Comparison of ENCODE assay signal across 11 cellular contexts in the genomic region with DNA sequence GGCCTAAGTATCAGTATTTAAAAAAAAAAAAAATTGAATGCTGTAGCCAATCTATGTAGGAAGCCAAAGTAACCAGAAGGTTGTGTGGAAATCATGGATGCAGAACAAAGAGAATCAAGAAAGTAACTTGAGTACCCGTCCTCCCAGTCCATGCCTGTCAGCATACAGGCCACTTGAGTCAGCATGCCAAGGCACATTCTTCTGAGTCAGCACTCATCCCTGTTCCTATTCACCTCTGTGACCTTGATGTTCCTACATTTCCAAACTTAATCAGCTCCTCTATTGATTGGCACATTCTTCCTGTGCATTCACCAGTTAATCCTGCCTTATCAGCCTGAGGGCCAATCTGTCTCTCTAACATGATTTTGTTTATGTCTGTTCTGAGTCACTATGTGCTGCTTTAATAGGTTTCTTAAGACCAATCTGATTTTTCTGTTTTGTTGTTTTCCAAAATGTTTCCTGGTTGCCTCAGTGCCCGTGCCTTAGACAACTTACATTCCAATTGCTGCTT.
DNase-seq lines count a peak whose midpoint lies in the region; ATAC-seq lines count a peak whose summit lies in the region.
"Had no signal": no experiment of that assay in that cellular context is flagged by ENCODE, and none has a peak within 500 bp of the region (broad histone marks: within the 10 kb centered on the region; RNA-seq: fewer than 3 reads in every experiment).

No MANE protein-coding gene starts in this region.

- H3K4me3 ChIP-seq in SJSA1 = no peak overlapping the region

- peaks cover 24% of the 10 kb centered on the region for H3K4me1 ChIP-seq in SJSA1 (replicated peaks)

- no peaks in the 10 kb centered on the region for H3K9me3 ChIP-seq in SJSA1 (replicated peaks)

- H3K27ac ChIP-seq in SJSA1 = peak overlapping the region; percentile 91

- ATAC-seq in HG02798 (IDR thresholded peaks at IDR 0.05; ENCODE audit: poor library complexity, unreplicated experiment) = no peak

- DNase-seq in NCI-H1694 treated with DMSO at 0.1 percent for 48 hours (lab: John Stamatoyannopoulos, UW) (peak; percentile 7), NCI-H1694 (lab: John Stamatoyannopoulos, UW) (no peak), SJSA1 (ENCODE audit: low read depth in 1 of 2, low spot score in 2 of 2) (peak in 1 of 2 experiments; percentile 71), foreskin melanocyte (peak; percentile 74), stromal cell of bone marrow (ENCODE audit: low read depth) (peak; percentile 58), UCSD-AML1 (lab: John Stamatoyannopoulos, UW; ENCODE audit: unreplicated experiment) (no peak)
- DNase-seq in stimulated activated CD4-positive, alpha-beta T cell treated with anti-CD3 and anti-CD28 coated beads, Interleukin-4, amount 100 ng/mL, for 24 hours = no peak
- DNase-seq: 8988T, naive B cell, NCI-H345 had no signal

- H3K27me3 ChIP-seq in SJSA1 (replicated peaks) = no peaks in the 10 kb centered on the region

- no peaks in the 10 kb centered on the region for H3K36me3 ChIP-seq in SJSA1

Comparison
In these comparisons a context has a peak if more than half of its experiments do, and no peak if none do; other contexts are left out.
1. DNase-seq: peak in NCI-H1694 treated with DMSO at 0.1 percent for 48 hours (single experiment), foreskin melanocyte (single experiment) and stromal cell of bone marrow (single experiment); none in NCI-H1694 (single experiment), stimulated activated CD4-positive, alpha-beta T cell treated with anti-CD3 and anti-CD28 coated beads, Interleukin-4, amount 100 ng/mL, for 24 hours (single experiment) and UCSD-AML1 (single experiment).